In the genomic region with DNA sequence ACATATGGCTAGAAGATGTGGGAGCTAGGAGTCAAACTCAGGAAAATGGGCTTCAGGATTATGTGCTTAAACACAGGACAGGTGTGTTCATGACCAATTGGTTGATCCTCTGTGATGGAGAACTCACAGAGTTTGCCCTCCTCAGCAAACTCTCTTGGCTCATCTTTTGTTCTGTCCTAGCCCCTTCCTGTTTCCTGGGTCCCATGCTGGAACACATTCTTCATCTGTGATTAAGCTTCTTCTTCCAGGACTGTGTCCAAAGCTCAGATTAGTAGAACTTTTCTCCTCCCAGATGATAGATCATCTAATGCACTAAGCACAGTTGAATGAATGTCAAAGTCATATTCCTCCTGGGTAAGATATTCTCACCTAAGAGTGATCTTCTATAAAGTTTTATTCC, we compare ENCODE assay signal across 24 cellular contexts. TPM values are rescaled to one million over a fixed set of nuclear protein-coding genes. Genes with fewer than 3 reads are reported as not detected.
"Had no signal": no experiment of that assay in that cellular context is flagged by ENCODE, and none has a peak within 500 bp of the region (broad histone marks: within the 10 kb centered on the region; RNA-seq: fewer than 3 reads in every experiment).

No MANE protein-coding gene starts in this region.

- H3K9me3 Mint-ChIP-seq: IgD-negative memory B cell had no signal

- H3K9ac ChIP-seq: KMS-11 had no signal

- DNase-seq: Kasumi-1, MM.1S, NCI-H1092 treated with DMSO at 0.1 percent for 48 hours, NCI-H1436, NCI-H187, NCI-H2029, NCI-H2081 treated with DMSO at 0.1 percent for 48 hours, NCI-H2171, NCI-H226, NCI-H446, NCI-H510A, NCI-H524 treated with DMSO at 0.1 percent for 48 hours, NCI-H69, NCI-H774, Right ventricle myocardium superior, RPMI8226, SIG-M5 had no signal

- H3K4me1 ChIP-seq: SJSA1 had no signal

- H3K36me3 ChIP-seq: SJSA1 had no signal

- H3K9me3 ChIP-seq: SJSA1 had no signal

- H3K27ac ChIP-seq: HL-60, SJSA1, SK-N-MC had no signal

- H3K4me3 ChIP-seq: K562, SJSA1, SK-N-MC had no signal

- H3K27me3 ChIP-seq: SJSA1 had no signal

- ATAC-seq: K562 had no signal

- H3K27ac Mint-ChIP-seq: IgD-negative memory B cell had no signal

RNA-seq across cellular contexts. Expression of gene EGFL6, which starts 44.8 kb away (rescaled TPM):
- total RNA-seq: K562, M059J, Right ventricle myocardium superior, SJSA1 had no signal
- polyA plus RNA-seq: IgD-negative memory B cell had no signal
